Comparison of ENCODE assay signal across 27 cellular contexts in the genomic region with DNA sequence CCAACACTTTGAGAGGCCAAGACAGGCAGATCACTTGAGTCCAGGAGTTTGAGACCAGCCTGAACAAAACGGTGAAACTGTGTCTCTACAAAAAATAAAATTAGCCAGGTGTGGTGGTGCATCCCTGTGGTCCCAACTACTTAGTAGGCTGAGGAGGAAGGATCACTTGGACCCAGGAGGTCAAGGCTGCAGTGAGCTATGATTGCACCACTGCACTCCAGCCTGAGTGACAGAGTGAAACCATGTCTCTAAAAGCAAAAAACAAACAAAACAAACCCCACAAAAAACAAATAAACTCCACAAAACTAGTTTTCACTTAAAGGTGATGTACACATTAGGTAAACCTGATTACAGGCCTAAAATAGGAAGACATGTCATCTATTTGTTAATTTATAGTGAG. TPM values are rescaled to one million over a fixed set of nuclear protein-coding genes. Genes with fewer than 3 reads are reported as not detected.
"Had no signal": no experiment of that assay in that cellular context is flagged by ENCODE, and none has a peak within 500 bp of the region (broad histone marks: within the 10 kb centered on the region; RNA-seq: fewer than 3 reads in every experiment).

No MANE protein-coding gene starts in this region.

- H3K27ac Mint-ChIP-seq: activated CD8-positive, alpha-beta T cell treated with anti-CD3 and anti-CD28 coated beads, Interleukin-2, amount 10 ng/mL, durations not matched to agents 7 days and 5 days; activated naive CD8-positive, alpha-beta T cell; activated T-cell treated with anti-CD3 and anti-CD28 coated beads, Interleukin-2, amount 50 U/mL, for 24 hours; activated T-helper 1 cell treated with anti-CD3 and anti-CD28 coated beads, Interleukin-12 subunit alpha, Interleukin-12 subunit beta, Interleukin-2, Interleukin-4 antibody, amounts not matched to agents 30 ng/mL and 10 ng/mL and 1 ng/mL, durations not matched to agents 14 hours and 24 hours and 36 hours; T-helper 1 cell treated with Interleukin-12 subunit alpha and Interleukin-12 subunit beta and Interleukin-4 antibody, amounts not matched to agents 30 μg/mL and 1 μg/mL, for 36 hours had no signal

- H3K4me1 Mint-ChIP-seq: IgD-negative memory B cell had no signal

- H3K27ac ChIP-seq: brain microvascular endothelial cell, cardiac muscle cell, PC-9 had no signal

- DNase-seq: activated CD4-positive, alpha-beta T cell treated with anti-CD3 and anti-CD28 coated beads for 48 hours; activated CD4-positive, alpha-beta T cell treated with anti-CD3 and anti-CD28 coated beads, Interleukin-2, amount 50 U/mL, for 4 hours; activated CD4-positive, CD25-positive, alpha-beta regulatory T cell treated with anti-CD3 and anti-CD28 coated beads, Interleukin-2, amount 50 U/mL, for 72 hours; activated CD8-positive, alpha-beta T cell treated with anti-CD3 and anti-CD28 coated beads, Interleukin-2, amount 10 ng/mL, durations not matched to agents 7 days and 5 days; activated effector memory CD4-positive, alpha-beta T cell treated with Interleukin-2 at 50 U/mL for 16 hours; activated naive CD4-positive, alpha-beta T cell; activated T-cell treated with anti-CD3 and anti-CD28 coated beads, Interleukin-2, amount 50 U/mL, for 24 hours; amygdala; brain microvascular endothelial cell; KG1; NCI-H1092; NCI-H1694; NCI-H2029; NCI-H2107; NCI-H2171 treated with DMSO at 0.1 percent for 48 hours; NCI-H226; PC-9; SHP77 treated with DMSO at 0.1 percent for 48 hours had no signal

- H3K4me2 ChIP-seq: PC-9 had no signal

- H3K9me3 Mint-ChIP-seq: activated T-cell treated with anti-CD3 and anti-CD28 coated beads, Interleukin-2, amount 50 U/mL, for 24 hours; activated T-helper 1 cell treated with anti-CD3 and anti-CD28 coated beads, Interleukin-12 subunit alpha, Interleukin-12 subunit beta, Interleukin-2, Interleukin-4 antibody, amounts not matched to agents 30 ng/mL and 10 ng/mL and 1 ng/mL, durations not matched to agents 14 hours and 24 hours and 36 hours; IgD-negative memory B cell; T-helper 1 cell treated with Interleukin-12 subunit alpha and Interleukin-12 subunit beta and Interleukin-4 antibody, amounts not matched to agents 30 μg/mL and 1 μg/mL, for 36 hours; WTC11 had no signal

- ATAC-seq: activated CD8-positive, alpha-beta T cell treated with anti-CD3 and anti-CD28 coated beads, Interleukin-2, amount 10 ng/mL, durations not matched to agents 7 days and 5 days; WTC11 had no signal

- H2AFZ ChIP-seq: PC-9 had no signal

- H3K27me3 Mint-ChIP-seq: activated naive CD8-positive, alpha-beta T cell; activated T-cell treated with anti-CD3 and anti-CD28 coated beads, Interleukin-2, amount 50 U/mL, for 24 hours; IgD-negative memory B cell had no signal

- H3K4me3 ChIP-seq: cardiac muscle cell, PC-9 had no signal

- H3K4me3 Mint-ChIP-seq: activated CD8-positive, alpha-beta T cell treated with anti-CD3 and anti-CD28 coated beads, Interleukin-2, amount 10 ng/mL, durations not matched to agents 7 days and 5 days; activated naive CD8-positive, alpha-beta T cell; activated T-cell treated with anti-CD3 and anti-CD28 coated beads, Interleukin-2, amount 50 U/mL, for 24 hours; activated T-helper 1 cell treated with anti-CD3 and anti-CD28 coated beads, Interleukin-12 subunit alpha, Interleukin-12 subunit beta, Interleukin-2, Interleukin-4 antibody, amounts not matched to agents 30 ng/mL and 10 ng/mL and 1 ng/mL, durations not matched to agents 14 hours and 24 hours and 36 hours; IgD-negative memory B cell; T-helper 1 cell treated with Interleukin-12 subunit alpha and Interleukin-12 subunit beta and Interleukin-4 antibody, amounts not matched to agents 30 μg/mL and 1 μg/mL, for 36 hours; WTC11 had no signal

- H3K27me3 ChIP-seq: brain microvascular endothelial cell, cardiac muscle cell had no signal

RNA-seq across cellular contexts. Expression of a gene that starts 40.3 kb away (rescaled TPM):
- total RNA-seq: activated CD8-positive, alpha-beta T cell treated with anti-CD3 and anti-CD28 coated beads, Interleukin-2, amount 10 ng/mL, durations not matched to agents 7 days and 5 days; activated T-helper 1 cell treated with anti-CD3 and anti-CD28 coated beads, Interleukin-12 subunit alpha, Interleukin-12 subunit beta, Interleukin-2, Interleukin-4 antibody, amounts not matched to agents 30 ng/mL and 10 ng/mL and 1 ng/mL, durations not matched to agents 14 hours and 24 hours and 36 hours; cardiac muscle cell; LHCN-M2; M059J; NCI-H460 had no signal
- polyA plus RNA-seq: IgD-negative memory B cell had no signal
